In genomic region chr4:121977251-121978168, GRCh38 we compare ENCODE assay signal across 9 cellular contexts. TPM values are rescaled to one million over a fixed set of nuclear protein-coding genes. Genes with fewer than 3 reads are reported as not detected.
DNase-seq lines count a peak whose midpoint lies in the region; ATAC-seq, FAIRE-seq and TF ChIP-seq lines count a peak whose summit lies in the region.
"Had no signal": no experiment of that assay in that cellular context is flagged by ENCODE, and none has a peak within 500 bp of the region (broad histone marks: within the 10 kb centered on the region; RNA-seq: fewer than 3 reads in every experiment).

No MANE protein-coding gene starts in this region.

- H3K27ac ChIP-seq in IMR-90 (ENCODE audit: insufficient read depth, low read length): no peak overlapping the region
- H3K27ac ChIP-seq: lower lobe of right lung had no signal

- no peak for TF ChIP-seq RAD21 in IMR-90 (IDR thresholded peaks at IDR 0.05; ENCODE audit: low read length)

- BruUV-seq in IMR-90 (replicated peaks; lab: Mats Ljungman, UMichigan): no TSS peak

- H4K5ac ChIP-seq in IMR-90 (ENCODE audit: low read depth, low read length): no peak overlapping the region

- H3K36me3 Mint-ChIP-seq in activated T-helper 17 cell treated with anti-CD3 and anti-CD28 coated beads, Interleukin-2, amount 50 U/mL, for 72 hours (ENCODE audit: low read depth): no peaks in the 10 kb centered on the region

- no peak overlapping the region for H3K56ac ChIP-seq in IMR-90 (ENCODE audit: extremely low read depth, insufficient read depth, low read length)

- H3K9ac ChIP-seq in IMR-90 (ENCODE audit: low read depth, low read length): no peak overlapping the region

- no peak overlapping the region for H2AK9ac ChIP-seq in IMR-90 (replicated peaks; ENCODE audit: low read depth, low read length, poor library complexity)

- H2BK5ac ChIP-seq in IMR-90 (ENCODE audit: low read depth, low read length, poor library complexity, severe bottlenecking): no peak overlapping the region

- in situ Hi-C loops in IMR-90 (cut with MboI; ENCODE audit: low sequenced_read_pairs): no loop called here

- H3K23ac ChIP-seq in IMR-90 (ENCODE audit: low read depth, low read length): 0 out of 2 replicates have a peak overlapping the region, but pooled peaks have one; percentile 58

- no peak overlapping the region; the same call in 1 of the 2 replicates for H3K14ac ChIP-seq in IMR-90 (replicated peaks; ENCODE audit: low read depth, low read length)

- dilution Hi-C loops in IMR-90 (cut with HindIII; ENCODE audit: low sequenced_read_pairs, unreplicated experiment): no loop called here

- H3K36me3 ChIP-seq in IMR-90 (ENCODE audit: control insufficient read depth, insufficient read depth, low read length): no peaks in the 10 kb centered on the region
- H3K36me3 ChIP-seq: lower lobe of right lung had no signal

- no peaks in the 10 kb centered on the region; the same call in 1 of the 2 replicates for H3K27me3 ChIP-seq in IMR-90 (ENCODE audit: control insufficient read depth, insufficient read depth, low read length)

- no peaks in the 10 kb centered on the region for H4K20me1 ChIP-seq in IMR-90 (ENCODE audit: insufficient read depth, low read length)

- no peak for TF ChIP-seq POLR2A in IMR-90 (IDR thresholded peaks at IDR 0.05; ENCODE audit: low read depth, low read length)

- no peaks in the 10 kb centered on the region for H3K9me3 ChIP-seq in IMR-90 (ENCODE audit: control insufficient read depth, insufficient read depth, low read length)
- H3K9me3 ChIP-seq: lower lobe of right lung had no signal

- no peaks in the 10 kb centered on the region for H3K79me1 ChIP-seq in IMR-90 (ENCODE audit: low read depth in 1 of 2, low read length in 2 of 2)

- peaks cover 12% of the 10 kb centered on the region for H3K27me3 Mint-ChIP-seq in activated T-helper 17 cell treated with anti-CD3 and anti-CD28 coated beads, Interleukin-2, amount 50 U/mL, for 72 hours

- H3K18ac ChIP-seq in IMR-90 (ENCODE audit: low read depth, low read length): no peak overlapping the region

- no peak overlapping the region for H2BK15ac ChIP-seq in IMR-90 (ENCODE audit: low read depth, low read length)

- H3K9me3 Mint-ChIP-seq in activated T-helper 17 cell treated with anti-CD3 and anti-CD28 coated beads, Interleukin-2, amount 50 U/mL, for 72 hours: no peaks in the 10 kb centered on the region

- H3K4me2 ChIP-seq in IMR-90 (ENCODE audit: low read depth, low read length): peak overlapping the region; percentile 82

- no peak overlapping the region for H4K8ac ChIP-seq in IMR-90 (ENCODE audit: low read depth in 2 of 2, low read length in 2 of 2)

- FAIRE-seq in frontal cortex (lab: Jason Lieb, UNC): no peak

- TF ChIP-seq CTCF in IMR-90 (conservative IDR thresholded peaks at IDR 0.05; ENCODE audit: low read depth, low read length): 0 out of 2 replicates have a peak, but pooled peaks have one; percentile 12
- TF ChIP-seq CTCF in fibroblast of villous mesenchyme (IDR thresholded peaks at IDR 0.05; ENCODE audit: insufficient read depth, low read depth, low read length): no peak

- peak overlapping the region; percentile 67 for H2AFZ ChIP-seq in IMR-90 (replicated peaks; ENCODE audit: low read length, poor library complexity)

- H2BK120ac ChIP-seq in IMR-90 (ENCODE audit: low read depth, low read length): no peak overlapping the region; the same call in 1 of the 2 replicates

- H3K4me1 ChIP-seq in IMR-90 (ENCODE audit: control insufficient read depth, insufficient read depth, low read length): peaks cover 2% of the 10 kb centered on the region; the same call in 1 of the 2 replicates
- H3K4me1 ChIP-seq: lower lobe of right lung had no signal

- no peak overlapping the region for H4K91ac ChIP-seq in IMR-90 (ENCODE audit: insufficient read depth, low read depth, low read length)

- POLR2A ChIA-PET in IMR-90 (lab: Charles Lee; ENCODE audit: unreplicated experiment): no interaction called here

- no peak overlapping the region for H2AK5ac ChIP-seq in IMR-90 (ENCODE audit: low read depth, low read length)

- WGBS in IMR-90 (ENCODE audit: extremely low coverage in 2 of 2, insufficient read length in 1 of 2), 2 experiments: 55% methylated on average over 2 of the region's 9 CpGs; no CpG with 5 or more reads in 1 of the 2 experiments

- peak overlapping the region; percentile 8; the same call in 1 of the 2 replicates for H3K4me3 ChIP-seq in IMR-90 (ENCODE audit: insufficient read depth, low read depth, low read length)
- H3K4me3 ChIP-seq in fibroblast of villous mesenchyme (ENCODE audit: low read depth, low read length): peak overlapping the region; percentile 12
- H3K4me3 ChIP-seq: lower lobe of right lung had no signal

- H3K4ac ChIP-seq in IMR-90 (ENCODE audit: low read depth, low read length): no peak overlapping the region; the same call in 1 of the 2 replicates

- no peaks in the 10 kb centered on the region for H3K4me1 Mint-ChIP-seq in activated T-helper 17 cell treated with anti-CD3 and anti-CD28 coated beads, Interleukin-2, amount 50 U/mL, for 72 hours

- no peak overlapping the region for H3K27ac Mint-ChIP-seq in activated T-helper 17 cell treated with anti-CD3 and anti-CD28 coated beads, Interleukin-2, amount 50 U/mL, for 72 hours

- CTCF ChIA-PET in IMR-90 (lab: Yijun Ruan, JAX): interaction anchor here (0.5 kb wide), 1 partner anchor 20 kb away, joined by 3 read pairs; no protein-coding TSS in a partner anchor

- no peak overlapping the region for H3K4me3 Mint-ChIP-seq in activated T-helper 17 cell treated with anti-CD3 and anti-CD28 coated beads, Interleukin-2, amount 50 U/mL, for 72 hours

- H3K9me1 ChIP-seq in IMR-90 (ENCODE audit: insufficient read depth, low read length): peaks cover 6% of the 10 kb centered on the region; the same call in 1 of the 2 replicates

- peak; percentile 99 for ATAC-seq in GM18498 (IDR thresholded peaks at IDR 0.05; ENCODE audit: unreplicated experiment)
- peak; percentile 97 for ATAC-seq in GM21619 (IDR thresholded peaks at IDR 0.05; ENCODE audit: unreplicated experiment)
- peak; percentile 68 for ATAC-seq in IMR-90 (ENCODE audit: low read depth)
- no peak for ATAC-seq in activated T-helper 17 cell treated with anti-CD3 and anti-CD28 coated beads, Interleukin-2, amount 50 U/mL, for 72 hours (replicated peaks)

- intact Hi-C loops in IMR-90 (cut with micrococcal nuclease): no loop called here

- H2BK20ac ChIP-seq in IMR-90 (ENCODE audit: low read depth, low read length): 0 out of 2 replicates have a peak overlapping the region, but pooled peaks have one; percentile 30

- DNase-seq in IMR-90: peak; percentile 55
- peak; percentile 48 for DNase-seq in fibroblast of villous mesenchyme (ENCODE audit: low read depth)
- no peak for DNase-seq in DMS79 treated with DMSO at 0.1 percent for 48 hours (lab: John Stamatoyannopoulos, UW)
- no peak for DNase-seq in frontal cortex (ENCODE audit: low spot score in 2 of 2)
- DNase-seq in stimulated activated CD4-positive, alpha-beta T cell treated with anti-CD3 and anti-CD28 coated beads, Interleukin-4, amount 100 ng/mL, for 1 hour: no peak
- DNase-seq: lower lobe of right lung had no signal

TF ChIP-seq in IMR-90, 13 proteins besides CTCF, POLR2A, EP300 and RAD21:
- TF ChIP-seq FOS (IDR thresholded peaks at IDR 0.05; ENCODE audit: low read depth, low read length): no peak

RNA-seq across cellular contexts. Expression of gene TRPC3, which starts 25.6 kb away (rescaled TPM):
- total RNA-seq in IMR-90 (2012; rRNA removed): 2.5 and 2.7 TPM in 2 replicates
- 1.1 and 1.2 TPM in 2 replicates for polyA plus RNA-seq in IMR-90 (2012; rRNA removed)
- polyA plus RNA-seq in IMR-90 (2012; cell fraction: cytosol; rRNA removed): 0.51 and 0.80 TPM in 2 replicates
- 2.0 and 2.3 TPM in 2 replicates for polyA plus RNA-seq in IMR-90 (2012; cell fraction: nucleus; rRNA removed; ENCODE audit: low replicate concordance)
- total RNA-seq in fibroblast of villous mesenchyme: 0.97 and 1.3 TPM in 2 replicates
- under 1 TPM; 0.53 to 0.95 TPM for total RNA-seq in activated T-helper 17 cell treated with anti-CD3 and anti-CD28 coated beads, Interleukin-2, amount 50 U/mL, for 72 hours
- 9.4 TPM for total RNA-seq in frontal cortex

Comparison
In these comparisons a context has a peak if more than half of its experiments do, and no peak if none do; other contexts are left out.
1. DNase-seq: peak in IMR-90 (single experiment) and fibroblast of villous mesenchyme (single experiment); none in DMS79 treated with DMSO at 0.1 percent for 48 hours (single experiment), frontal cortex (0 of 2) and stimulated activated CD4-positive, alpha-beta T cell treated with anti-CD3 and anti-CD28 coated beads, Interleukin-4, amount 100 ng/mL, for 1 hour (single experiment).